ENCODE assay signal across 7 cellular contexts in the genomic region with DNA sequence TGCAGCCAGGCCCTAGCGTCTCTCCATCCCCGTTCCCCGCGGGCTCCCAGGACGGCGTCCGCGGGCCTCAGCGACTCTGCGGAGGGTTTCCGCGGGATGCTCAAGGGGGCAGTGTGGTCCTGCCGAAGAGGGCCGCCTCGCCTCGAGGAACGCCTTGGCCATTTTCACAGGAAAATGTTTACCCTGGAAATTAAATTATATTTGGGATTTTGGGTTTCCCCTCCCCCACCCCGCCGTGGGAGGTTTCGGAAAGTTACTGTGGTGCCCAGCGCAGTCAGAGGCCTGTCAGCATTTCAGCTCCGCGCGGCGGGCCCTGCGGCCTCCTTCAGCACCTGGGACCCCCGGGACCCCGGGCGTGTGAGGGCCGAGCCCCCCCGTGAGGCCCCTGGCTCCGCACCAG.
DNase-seq lines count a peak whose midpoint lies in the region; ATAC-seq and TF ChIP-seq lines count a peak whose summit lies in the region.

No MANE protein-coding gene starts in this region.

- H3K27me3 Mint-ChIP-seq in neural progenitor cell (ENCODE audit: insufficient read depth, low read depth) = peaks cover 2% of the 10 kb centered on the region

- no peaks in the 10 kb centered on the region for H3F3A ChIP-seq in neural progenitor cell (ENCODE audit: low read depth)

- no peaks in the 10 kb centered on the region for H3K36me3 ChIP-seq in neural progenitor cell

- peak overlapping the region; percentile 95 for H2AFZ ChIP-seq in neural progenitor cell (replicated peaks)

- no peaks in the 10 kb centered on the region for H3K79me2 ChIP-seq in neural progenitor cell (ENCODE audit: low read depth)

- no peak overlapping the region for H3K27ac Mint-ChIP-seq in neural progenitor cell

- DNase-seq in SK-MEL-5 (ENCODE audit: low read depth, low spot score) (peak; percentile 56), fibroblast of the conjunctiva (ENCODE audit: low read depth) (peak; percentile 20), neural progenitor cell (ENCODE audit: low spot score) (peak; percentile 84), NCI-H1417 treated with DMSO at 0.1 percent for 48 hours (lab: John Stamatoyannopoulos, UW) (no peak), SKM-1 (lab: John Stamatoyannopoulos, UW; ENCODE audit: unreplicated experiment) (no peak)

- peak overlapping the region; percentile 37 for H3K4me3 ChIP-seq in neural progenitor cell

- peaks cover 6% of the 10 kb centered on the region for H3K4me1 Mint-ChIP-seq in neural progenitor cell

- H3K36me3 Mint-ChIP-seq in neural progenitor cell = no peaks in the 10 kb centered on the region

- H3K4me1 ChIP-seq in neural progenitor cell = no peaks in the 10 kb centered on the region

- H3K9me3 ChIP-seq in neural progenitor cell (ENCODE audit: low read depth) = no peaks in the 10 kb centered on the region

- H3K4me2 ChIP-seq in neural progenitor cell = peak overlapping the region; percentile 78

- H3K9me3 Mint-ChIP-seq in neural progenitor cell = no peaks in the 10 kb centered on the region

- H3K27me3 ChIP-seq in neural progenitor cell = peaks cover 7% of the 10 kb centered on the region

- ATAC-seq in GM19035 (IDR thresholded peaks at IDR 0.05; ENCODE audit: unreplicated experiment) = no peak

- in situ Hi-C loops in SK-MEL-5 (cut with HindIII; ENCODE audit: low pct_unique_long_range_greater_than_20kb, low sequenced_read_pairs) = no loop called here

- H3K4me3 Mint-ChIP-seq in neural progenitor cell = no peak overlapping the region

- no peak overlapping the region for H3K9ac ChIP-seq in neural progenitor cell

- no peaks in the 10 kb centered on the region for H4K20me1 ChIP-seq in neural progenitor cell (ENCODE audit: low read depth)

- TF ChIP-seq CTCF in GM12873 (IDR thresholded peaks at IDR 0.05; ENCODE audit: insufficient read depth, low read depth, low read length, missing control alignments) (peak; percentile 44), neural progenitor cell (IDR thresholded peaks at IDR 0.05) (peak; percentile 84)

- H3K27ac ChIP-seq in neural progenitor cell = no peak overlapping the region

Comparison
In these comparisons a context has a peak if more than half of its experiments do, and no peak if none do; other contexts are left out.
1. DNase-seq: peak in SK-MEL-5 (single experiment), fibroblast of the conjunctiva (single experiment) and neural progenitor cell (single experiment); none in NCI-H1417 treated with DMSO at 0.1 percent for 48 hours (single experiment) and SKM-1 (single experiment).